In the genomic region with DNA sequence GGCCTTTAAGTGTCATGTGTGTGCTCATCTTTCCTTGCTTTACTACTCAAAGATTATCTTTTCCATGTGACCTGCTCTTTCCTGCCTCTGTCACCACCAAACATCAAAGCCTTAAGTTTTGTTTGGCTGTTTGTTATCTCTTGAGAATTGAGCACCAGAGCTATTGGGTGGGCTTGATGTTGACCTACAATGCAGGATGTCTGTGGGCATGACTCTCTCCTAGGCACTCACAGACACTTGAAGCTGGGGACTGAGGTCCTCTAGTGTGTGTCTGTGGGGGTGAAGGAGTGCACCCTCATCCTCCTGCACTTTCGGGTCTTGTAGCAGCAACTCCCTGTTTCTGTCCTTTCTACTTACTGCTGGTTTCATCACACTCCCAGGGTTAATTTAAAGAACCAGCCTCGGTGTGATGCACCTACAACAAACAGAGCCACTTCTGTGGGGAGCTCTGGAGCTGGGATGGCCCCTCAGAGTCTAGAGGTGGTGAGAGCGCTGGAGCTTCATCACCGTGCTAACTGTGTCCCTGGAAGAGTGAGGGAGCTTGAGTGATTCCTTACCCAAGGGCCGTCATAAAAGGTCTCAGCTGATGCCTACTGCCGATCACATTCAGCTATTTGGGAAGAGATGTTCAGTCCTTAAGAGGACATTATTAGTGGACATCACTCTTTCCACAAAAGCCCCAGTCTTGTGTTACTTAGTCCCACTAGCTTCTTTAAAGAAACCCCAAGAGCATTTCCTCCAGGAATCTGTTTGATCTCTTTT, we compare ENCODE assay signal across 18 cellular contexts. TPM values are rescaled to one million over a fixed set of nuclear protein-coding genes. Genes with fewer than 3 reads are reported as not detected.
A peak's percentile ranks its signal among the peaks of the same experiment; 100 is the strongest.
DNase-seq lines count a peak whose midpoint lies in the region; ATAC-seq, FAIRE-seq and TF ChIP-seq lines count a peak whose summit lies in the region.
"Had no signal": no experiment of that assay in that cellular context is flagged by ENCODE, and none has a peak within 500 bp of the region (broad histone marks: within the 10 kb centered on the region; RNA-seq: fewer than 3 reads in every experiment).

No MANE protein-coding gene starts in this region.

- in situ Hi-C loops in HAP-1 (cut with MboI; ENCODE audit: low sequenced_read_pairs), result no loop called here

- H3K4me2 ChIP-seq in HCT116 (ENCODE audit: low read length), result peak overlapping the region; percentile 87

- no peak for TF ChIP-seq CTCF in HCT116 (IDR thresholded peaks at IDR 0.05 in 2 of 3, conservative IDR thresholded peaks at IDR 0.05 in 1 of 3; ENCODE audit: borderline replicate concordance in 1 of 3, insufficient read depth in 1 of 3, low read depth in 2 of 3, low read length in 2 of 3)
- TF ChIP-seq CTCF in RWPE1 (conservative IDR thresholded peaks at IDR 0.05; ENCODE audit: low read depth), result no peak

- no peak for TF ChIP-seq RAD21 in HCT116 (IDR thresholded peaks at IDR 0.05; ENCODE audit: low read depth)

- DNase-seq in HCT116 (ENCODE audit: low read depth, low spot score) (no peak), RWPE1 (ENCODE audit: low spot score) (no peak), epithelial cell of prostate (ENCODE audit: low read depth, low spot score) (no peak), urothelium cell line (ENCODE audit: low spot score) (peak; percentile 10), HAP-1 (ENCODE audit: low spot score in 2 of 2) (no peak), KG1 (lab: John Stamatoyannopoulos, UW) (no peak)
- DNase-seq: esophagus squamous epithelium had no signal

- POLR2A ChIA-PET in HCT116 (lab: Charles Lee), result interaction anchor here (1.0 to 1.2 kb wide), 2 partner anchors 11 to 103 kb away, joined by 4 read pairs; no protein-coding TSS in a partner anchor
- POLR2A ChIA-PET in RWPE1 (lab: Yijun Ruan, JAX; ENCODE audit: low non-redundant PET), result no interaction called here

- BruUV-seq in HCT116 (replicated peaks; lab: Mats Ljungman, UMichigan), result no TSS peak

- CTCF ChIA-PET in HCT116 (lab: Charles Lee) (interaction anchor here (1.0 to 2.2 kb wide), 8 partner anchors 8 to 541 kb away, joined by 3 to 7 read pairs (median 5); partner anchors contain the start of gene SDF2L1), RWPE1 (lab: Yijun Ruan, JAX) (interaction anchor here (0.7 kb wide), 1 partner anchor 486 kb away, joined by 4 read pairs; no protein-coding TSS in a partner anchor)

- peak; percentile 69 for FAIRE-seq in urothelium cell line (lab: Jason Lieb, UNC)

- no peaks in the 10 kb centered on the region for H3K79me2 ChIP-seq in HCT116 (ENCODE audit: insufficient read depth, low read length)

- H3K27ac ChIP-seq in HCT116 (ENCODE audit: low read depth, low read length) (no peak overlapping the region), RWPE1 (peak overlapping the region; percentile 57), epithelial cell of prostate (peak overlapping the region; percentile 5)
- H3K27ac ChIP-seq: esophagus squamous epithelium, SJSA1, skin epidermis had no signal

- H3K9me2 ChIP-seq in HCT116 (ENCODE audit: insufficient read depth), result no peaks in the 10 kb centered on the region

- H2AFZ ChIP-seq in HCT116 (ENCODE audit: low read depth, low read length, poor library complexity, severe bottlenecking), result peak overlapping the region; percentile 85

- H3K9me3 ChIP-seq in HCT116 (ENCODE audit: control insufficient read depth in 1 of 2, insufficient read depth in 1 of 2, low read depth in 1 of 2, low read length in 2 of 2), result no peaks in the 10 kb centered on the region
- H3K9me3 ChIP-seq in HAP-1, result no peaks in the 10 kb centered on the region
- H3K9me3 ChIP-seq: esophagus squamous epithelium, SJSA1 had no signal

- RAD21 ChIA-PET in HCT116 (lab: Charles Lee; ENCODE audit: low non-redundant PET in 1 of 2, low total read pairs in 2 of 2, uncharacterized antibody in 2 of 2, unreplicated experiment in 2 of 2), result interaction anchor here in 1 of 2 experiments (1.5 kb wide), 1 partner anchor 216 kb away, joined by 4 read pairs; no protein-coding TSS in a partner anchor

- no peaks in the 10 kb centered on the region for H4K20me1 ChIP-seq in HCT116 (ENCODE audit: insufficient read depth)

- H3K4me3 ChIP-seq in HCT116 (replicated peaks in 1 of 2; ENCODE audit: low read depth in 1 of 2, low read length in 2 of 2), result peak overlapping the region in 1 of 2 experiments; percentile 55; a peak in 1 of 4 replicates
- no peak overlapping the region for H3K4me3 ChIP-seq in HAP-1
- H3K4me3 ChIP-seq: SJSA1, skin epidermis had no signal

- ATAC-seq in HCT116 (no peak), esophagus mucosa (no peak)

- H3K4me1 ChIP-seq in HCT116 (ENCODE audit: control insufficient read depth in 1 of 2, insufficient read depth in 2 of 2, low read length in 2 of 2) (peaks cover 13 to 35% of the 10 kb centered on the region in 2 experiments; a peak in 3 of 4 replicates), HAP-1 (peaks cover 5% of the 10 kb centered on the region)

- H3K36me3 ChIP-seq in HCT116 (ENCODE audit: control insufficient read depth in 1 of 2, insufficient read depth in 2 of 2, low read length in 2 of 2) (no peaks in the 10 kb centered on the region), HAP-1 (replicated peaks) (no peaks in the 10 kb centered on the region)
- H3K36me3 ChIP-seq: esophagus squamous epithelium, SJSA1 had no signal

- TF ChIP-seq POLR2A in HCT116 (IDR thresholded peaks at IDR 0.05; ENCODE audit: borderline replicate concordance, extremely low read depth, insufficient read depth, insufficient read length), result no peak

- H3K9ac ChIP-seq in HCT116 (ENCODE audit: low read length), result no peak overlapping the region

- intact Hi-C loops in HCT116 (cut with micrococcal nuclease), result no loop called here

- no peaks in the 10 kb centered on the region for H3K27me3 ChIP-seq in HCT116 (ENCODE audit: insufficient read depth, low read length)
- H3K27me3 ChIP-seq in HAP-1 (ENCODE audit: low read depth), result no peaks in the 10 kb centered on the region
- H3K27me3 ChIP-seq: SJSA1 had no signal

TF ChIP-seq in HCT116, 20 proteins besides CTCF, POLR2A, EP300 and RAD21:
- TF ChIP-seq ZNF274 (IDR thresholded peaks at IDR 0.05; ENCODE audit: low read depth, low read length) (no peak), JUND (IDR thresholded peaks at IDR 0.05) (no peak), EGR1 (IDR thresholded peaks at IDR 0.05; ENCODE audit: low read depth) (no peak)

RNA-seq across cellular contexts. Expression of gene LRRC74B, which starts 56.3 kb away (rescaled TPM):
- total RNA-seq in HCT116 (2021; ENCODE audit: unreplicated experiment) (not detected), esophagus mucosa (0.20 TPM)
- not detected in 2 replicates for polyA plus RNA-seq in HCT116 (2012)
- total RNA-seq: aorta; cardiac septum; CD4-positive, alpha-beta T cell; H7; kidney epithelial cell; lower leg skin; M059J; omental fat pad; SJSA1 had no signal
